ENCODE assay signal across 24 cellular contexts in the genomic region with DNA sequence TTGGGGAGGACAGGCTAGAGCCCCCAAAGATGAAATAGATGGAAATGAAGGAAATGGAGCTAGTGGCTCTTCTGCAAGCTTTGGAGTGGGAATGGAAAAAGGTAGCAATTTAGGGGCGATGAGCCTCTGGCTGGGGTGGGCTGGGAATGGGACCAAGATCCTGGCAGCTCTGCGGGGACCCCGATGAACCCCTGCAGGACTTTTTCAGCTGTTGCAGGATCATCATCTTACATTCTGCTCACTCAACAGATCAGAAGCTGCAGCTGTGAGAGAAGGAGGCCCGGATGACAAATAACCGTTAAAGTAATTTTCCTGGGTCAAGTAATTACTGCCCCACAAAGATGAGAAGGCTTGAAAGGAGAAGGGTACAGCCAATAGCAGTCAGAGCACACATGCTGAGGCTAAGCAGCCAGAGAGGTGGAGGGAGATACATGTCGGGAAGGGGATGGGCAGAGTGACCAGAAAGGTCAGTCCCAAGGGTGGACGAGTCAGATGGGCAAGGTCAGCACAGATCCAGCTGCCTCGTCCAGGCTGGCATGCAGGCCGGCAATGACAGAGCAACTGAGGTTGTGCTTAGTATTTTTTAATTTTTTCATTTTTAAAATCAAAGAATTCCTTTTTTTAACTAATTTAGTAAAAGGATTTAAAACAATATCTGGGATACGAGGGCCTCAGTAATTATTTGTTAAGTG.
"Had no signal": no experiment of that assay in that cellular context is flagged by ENCODE, and none has a peak within 500 bp of the region (broad histone marks: within the 10 kb centered on the region; RNA-seq: fewer than 3 reads in every experiment).

No MANE protein-coding gene starts in this region.

- H3K9ac ChIP-seq: SK-N-SH had no signal

- H3K27ac Mint-ChIP-seq: activated CD4-positive, alpha-beta memory T cell treated with anti-CD3 and anti-CD28 coated beads, Interleukin-2, amount 10 ng/mL, durations not matched to agents 7 days and 5 days; activated CD4-positive, alpha-beta T cell treated with anti-CD3 and anti-CD28 coated beads for 36 hours; activated naive CD8-positive, alpha-beta T cell treated with anti-CD3 and anti-CD28 coated beads for 36 hours had no signal

- H3K9me3 ChIP-seq: SJCRH30, SK-N-SH had no signal

- H3K4me1 Mint-ChIP-seq: activated CD4-positive, alpha-beta memory T cell treated with anti-CD3 and anti-CD28 coated beads, Interleukin-2, amount 10 ng/mL, durations not matched to agents 7 days and 5 days; activated CD4-positive, alpha-beta T cell treated with anti-CD3 and anti-CD28 coated beads for 36 hours; activated naive CD8-positive, alpha-beta T cell treated with anti-CD3 and anti-CD28 coated beads for 36 hours had no signal

- H3K27me3 Mint-ChIP-seq: activated CD4-positive, alpha-beta memory T cell treated with anti-CD3 and anti-CD28 coated beads, Interleukin-2, amount 10 ng/mL, durations not matched to agents 7 days and 5 days; activated CD4-positive, alpha-beta T cell treated with anti-CD3 and anti-CD28 coated beads for 36 hours; activated naive CD8-positive, alpha-beta T cell treated with anti-CD3 and anti-CD28 coated beads for 36 hours had no signal

- H3K36me3 Mint-ChIP-seq: activated naive CD8-positive, alpha-beta T cell treated with anti-CD3 and anti-CD28 coated beads for 36 hours had no signal

- DNase-seq: activated CD4-positive, alpha-beta memory T cell treated with anti-CD3 and anti-CD28 coated beads, Interleukin-2, amount 10 ng/mL, durations not matched to agents 7 days and 5 days; activated CD4-positive, alpha-beta T cell treated with anti-CD3 and anti-CD28 coated beads for 36 hours; activated CD4-positive, alpha-beta T cell treated with anti-CD3 and anti-CD28 coated beads, Interleukin-2, amount 50 U/mL, for 1 hour; activated effector memory CD4-positive, alpha-beta T cell treated with anti-CD3 and anti-CD28 coated beads, Interleukin-2, amount 50 U/mL, for 16 hours; activated naive CD4-positive, alpha-beta T cell treated with Interleukin-2 at 50 U/mL for 16 hours; activated naive CD8-positive, alpha-beta T cell treated with anti-CD3 and anti-CD28 coated beads for 36 hours; activated T-cell treated with anti-CD3 and anti-CD28 coated beads, Interleukin-2, amount 50 U/mL, for 4 hours; brain microvascular endothelial cell; KBM-7; NCI-H1092; NCI-H1417; NCI-H1930; NCI-H2171; NCI-H345; NCI-H510A; NCI-H526 treated with DMSO at 0.1 percent for 48 hours; NK-92 treated with Interleukin-12 subunit alpha and Interleukin-12 subunit beta, amount 100 ng/mL, for 24 hours; OCI-M1; RPMI8226; SJCRH30; SK-N-SH; T-helper 1 cell; WERI-Rb-1 had no signal

- H3K27me3 ChIP-seq: brain microvascular endothelial cell, cardiac muscle cell, SJCRH30 had no signal

- H3K4me3 ChIP-seq: cardiac muscle cell, SJCRH30 had no signal

- H3K4me1 ChIP-seq: SJCRH30 had no signal

- H3K4me3 Mint-ChIP-seq: activated CD4-positive, alpha-beta memory T cell treated with anti-CD3 and anti-CD28 coated beads, Interleukin-2, amount 10 ng/mL, durations not matched to agents 7 days and 5 days; activated CD4-positive, alpha-beta T cell treated with anti-CD3 and anti-CD28 coated beads for 36 hours; activated naive CD8-positive, alpha-beta T cell treated with anti-CD3 and anti-CD28 coated beads for 36 hours; activated T-cell treated with anti-CD3 and anti-CD28 coated beads, Interleukin-2, amount 50 U/mL, for 4 hours had no signal

- H3K9me3 Mint-ChIP-seq: activated CD4-positive, alpha-beta memory T cell treated with anti-CD3 and anti-CD28 coated beads, Interleukin-2, amount 10 ng/mL, durations not matched to agents 7 days and 5 days; activated naive CD8-positive, alpha-beta T cell treated with anti-CD3 and anti-CD28 coated beads for 36 hours; activated T-cell treated with anti-CD3 and anti-CD28 coated beads, Interleukin-2, amount 50 U/mL, for 4 hours had no signal

- H3K36me3 ChIP-seq: brain microvascular endothelial cell, cardiac muscle cell, SJCRH30, WERI-Rb-1 had no signal

- H3K27ac ChIP-seq: brain microvascular endothelial cell, cardiac muscle cell, SJCRH30, WERI-Rb-1 had no signal
